ENCODE assay signal across 7 cellular contexts in genomic region chr4:24411299-24411698, GRCh38.
"Had no signal": no experiment of that assay in that cellular context is flagged by ENCODE, and none has a peak within 500 bp of the region (broad histone marks: within the 10 kb centered on the region; RNA-seq: fewer than 3 reads in every experiment).

No MANE protein-coding gene starts in this region.

- FAIRE-seq: HTR-8/SVneo, K562 had no signal

- H3K4me3 ChIP-seq: K562 had no signal

- H3K27ac ChIP-seq: HL-60 had no signal

- H3K9me3 Mint-ChIP-seq: IgD-negative memory B cell had no signal

- H3K36me3 Mint-ChIP-seq: IgD-negative memory B cell had no signal

- DNase-seq: IMR-90, KBM-7, KG1 had no signal

- ATAC-seq: K562 had no signal

- H3K4me3 Mint-ChIP-seq: IgD-negative memory B cell had no signal

- H3K27ac Mint-ChIP-seq: IgD-negative memory B cell had no signal
